Comparison of ENCODE assay signal across 25 cellular contexts in the genomic region with DNA sequence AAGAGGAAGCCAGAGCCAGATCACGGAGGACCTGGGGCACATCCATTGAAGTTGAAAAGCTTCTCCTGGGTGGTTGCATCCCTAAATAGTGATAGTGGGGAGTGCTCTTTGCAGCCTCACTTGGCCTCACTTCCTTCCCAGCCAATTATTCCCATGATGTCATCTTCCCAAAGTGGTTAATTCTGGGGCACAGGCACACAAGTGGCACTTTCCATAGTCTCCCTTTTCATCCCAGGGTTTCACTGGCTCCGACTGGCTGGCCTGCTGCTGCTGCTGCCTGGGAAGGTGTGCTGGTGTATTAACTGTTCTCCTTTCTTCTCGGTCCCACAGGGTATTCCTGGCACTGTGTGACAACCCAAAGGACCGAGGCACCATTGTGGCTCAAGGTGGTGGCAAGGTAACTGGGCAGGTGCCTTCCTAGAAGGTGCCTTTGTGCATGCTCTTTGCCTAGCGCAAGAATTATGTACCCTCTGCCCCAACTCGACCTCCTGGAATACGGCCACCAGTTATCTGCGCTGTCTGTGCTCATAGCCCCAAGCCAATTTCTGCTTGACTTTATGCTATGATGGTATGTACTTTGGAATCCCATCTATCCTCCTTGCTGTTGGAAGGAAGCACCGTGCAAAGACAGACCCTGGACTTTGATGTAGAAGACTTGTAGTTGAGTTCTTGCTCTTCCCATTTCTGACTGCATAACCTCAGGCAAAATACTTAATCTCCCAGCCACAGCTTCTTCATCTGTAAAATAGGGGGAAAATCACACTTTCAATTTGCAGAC. TPM values are rescaled to one million over a fixed set of nuclear protein-coding genes. Genes with fewer than 3 reads are reported as not detected.
A peak's percentile ranks its signal among the peaks of the same experiment; 100 is the strongest.
DNase-seq lines count a peak whose midpoint lies in the region; ATAC-seq and TF ChIP-seq lines count a peak whose summit lies in the region.
"Had no signal": no experiment of that assay in that cellular context is flagged by ENCODE, and none has a peak within 500 bp of the region (broad histone marks: within the 10 kb centered on the region; RNA-seq: fewer than 3 reads in every experiment).

No MANE protein-coding gene starts in this region.

- no peak for DNase-seq in activated CD4-positive, alpha-beta memory T cell treated with anti-CD3 and anti-CD28 coated beads, Interleukin-2, amount 10 ng/mL, durations not matched to agents 7 days and 5 days
- DNase-seq in activated CD4-positive, alpha-beta memory T cell treated with anti-CD3 and anti-CD28 coated beads for 36 hours = no peak
- no peak for DNase-seq in natural killer cell
- no peak for DNase-seq in natural killer cell treated with Interleukin-12 subunit alpha and Interleukin-12 subunit beta and Interleukin-15 and Interleukin-18, amount 100 ng/mL, for 72 hours (ENCODE audit: low spot score)
- peak; percentile 34 for DNase-seq in ecto neural progenitor cell (ENCODE audit: low spot score)
- peak; percentile 11 for DNase-seq in testis
- DNase-seq in NCI-H2196 (lab: John Stamatoyannopoulos, UW; ENCODE audit: unreplicated experiment) = no peak
- DNase-seq in stimulated activated naive B cell treated with anti-CD40 and anti-IgM and Interleukin-4, amounts not matched to agents 10 μg/mL and 1 μg/mL and 100 μg/mL, for 72 hours = no peak
- DNase-seq: 8988T, Calu3, EL, HCEC 1CT, MM.1S, NCI-H1092, NCI-H146, NCI-H2029 treated with DMSO at 0.1 percent for 48 hours, NCI-H2227 treated with DMSO at 0.1 percent for 48 hours, NCI-H524, NCI-H82, SHP77 treated with DMSO at 0.1 percent for 48 hours had no signal

- intact Hi-C loops in activated CD4-positive, alpha-beta memory T cell treated with anti-CD3 and anti-CD28 coated beads for 36 hours (cut with micrococcal nuclease) = loop anchor here (2.0 kb wide), 1 partner anchor 37 kb away; no protein-coding TSS in a partner anchor
- intact Hi-C loops in natural killer cell (cut with micrococcal nuclease) = loop anchor here (5.0 kb wide), 1 partner anchor 36 kb away; no protein-coding TSS in a partner anchor
- intact Hi-C loops in testis (cut with DNase I; ENCODE audit: low total_unique reads) = no loop called here

- no peak for TF ChIP-seq POLR2A in testis (IDR thresholded peaks at IDR 0.05)

- H3K27ac ChIP-seq in testis = no peak overlapping the region

- 79 to 92% methylated on average over 8 to 9 of the region's 9 CpGs for WGBS in testis, 2 donors

- H3K4me1 Mint-ChIP-seq in activated CD4-positive, alpha-beta memory T cell treated with anti-CD3 and anti-CD28 coated beads, Interleukin-2, amount 10 ng/mL, durations not matched to agents 7 days and 5 days = peaks cover 49% of the 10 kb centered on the region
- peaks cover 45% of the 10 kb centered on the region for H3K4me1 Mint-ChIP-seq in activated CD4-positive, alpha-beta memory T cell treated with anti-CD3 and anti-CD28 coated beads for 36 hours (ENCODE audit: low read depth)
- H3K4me1 Mint-ChIP-seq in natural killer cell = peaks cover 48 to 62% of the 10 kb centered on the region in 2 donors
- H3K4me1 Mint-ChIP-seq in natural killer cell treated with Interleukin-12 subunit alpha and Interleukin-12 subunit beta and Interleukin-15 and Interleukin-18, amount 100 ng/mL, for 72 hours (ENCODE audit: low read depth in 2 of 2) = peaks cover 43 to 49% of the 10 kb centered on the region in 2 donors
- H3K4me1 Mint-ChIP-seq in stimulated activated naive B cell treated with anti-CD40 and anti-IgM and Interleukin-4, amounts not matched to agents 10 μg/mL and 1 μg/mL and 100 μg/mL, for 72 hours = no peaks in the 10 kb centered on the region

- POLR2A ChIA-PET in activated CD4-positive, alpha-beta memory T cell treated with anti-CD3 and anti-CD28 coated beads, Interleukin-2, amount 10 ng/mL, durations not matched to agents 7 days and 5 days (lab: Charles Lee) = interaction anchor here (1.2 to 12.3 kb wide), 4 partner anchors 14 to 362 kb away, joined by 5 to 149 read pairs (median 38); a partner anchor contains a TSS
- POLR2A ChIA-PET in activated CD4-positive, alpha-beta memory T cell treated with anti-CD3 and anti-CD28 coated beads for 36 hours (lab: Charles Lee) = no interaction called here

- no peak overlapping the region for H3K4me3 ChIP-seq in testis
- H3K4me3 ChIP-seq: GM12878 had no signal

- peaks cover 7% of the 10 kb centered on the region for H3K9me3 Mint-ChIP-seq in activated CD4-positive, alpha-beta memory T cell treated with anti-CD3 and anti-CD28 coated beads, Interleukin-2, amount 10 ng/mL, durations not matched to agents 7 days and 5 days
- peaks cover 3% of the 10 kb centered on the region for H3K9me3 Mint-ChIP-seq in activated CD4-positive, alpha-beta memory T cell treated with anti-CD3 and anti-CD28 coated beads for 36 hours
- H3K9me3 Mint-ChIP-seq in natural killer cell = no peaks in the 10 kb centered on the region
- no peaks in the 10 kb centered on the region for H3K9me3 Mint-ChIP-seq in natural killer cell treated with Interleukin-12 subunit alpha and Interleukin-12 subunit beta and Interleukin-15 and Interleukin-18, amount 100 ng/mL, for 72 hours
- peaks cover 0 to 4% of the 10 kb centered on the region in 2 donors for H3K9me3 Mint-ChIP-seq in stimulated activated naive B cell treated with anti-CD40 and anti-IgM and Interleukin-4, amounts not matched to agents 10 μg/mL and 1 μg/mL and 100 μg/mL, for 72 hours

- TF ChIP-seq CTCF in natural killer cell (IDR thresholded peaks at IDR 0.05) (no peak), testis (IDR thresholded peaks at IDR 0.05) (no peak)

- no peaks in the 10 kb centered on the region for H3K9me3 ChIP-seq in testis

- no peak for ATAC-seq in natural killer cell
- ATAC-seq in natural killer cell treated with Interleukin-12 subunit alpha and Interleukin-12 subunit beta and Interleukin-15 and Interleukin-18, amount 100 ng/mL, for 72 hours = no peak
- ATAC-seq in stimulated activated naive B cell treated with anti-CD40 and anti-IgM and Interleukin-4, amounts not matched to agents 10 μg/mL and 1 μg/mL and 100 μg/mL, for 72 hours (replicated peaks) = no peak
- ATAC-seq: GM12878 had no signal

- H3K36me3 ChIP-seq in testis (ENCODE audit: low read depth, missing control alignments) = no peaks in the 10 kb centered on the region

- H3K27ac Mint-ChIP-seq in activated CD4-positive, alpha-beta memory T cell treated with anti-CD3 and anti-CD28 coated beads, Interleukin-2, amount 10 ng/mL, durations not matched to agents 7 days and 5 days = peak overlapping the region; percentile 21
- H3K27ac Mint-ChIP-seq in activated CD4-positive, alpha-beta memory T cell treated with anti-CD3 and anti-CD28 coated beads for 36 hours = no peak overlapping the region
- H3K27ac Mint-ChIP-seq in natural killer cell = peak overlapping the region; percentile 43 to 84
- H3K27ac Mint-ChIP-seq in natural killer cell treated with Interleukin-12 subunit alpha and Interleukin-12 subunit beta and Interleukin-15 and Interleukin-18, amount 100 ng/mL, for 72 hours = peak overlapping the region in 1 of 2 donors; percentile 27
- no peak overlapping the region for H3K27ac Mint-ChIP-seq in stimulated activated naive B cell treated with anti-CD40 and anti-IgM and Interleukin-4, amounts not matched to agents 10 μg/mL and 1 μg/mL and 100 μg/mL, for 72 hours

- H3K4me3 Mint-ChIP-seq in activated CD4-positive, alpha-beta memory T cell treated with anti-CD3 and anti-CD28 coated beads, Interleukin-2, amount 10 ng/mL, durations not matched to agents 7 days and 5 days = no peak overlapping the region
- H3K4me3 Mint-ChIP-seq in activated CD4-positive, alpha-beta memory T cell treated with anti-CD3 and anti-CD28 coated beads for 36 hours = no peak overlapping the region
- no peak overlapping the region for H3K4me3 Mint-ChIP-seq in natural killer cell
- H3K4me3 Mint-ChIP-seq in natural killer cell treated with Interleukin-12 subunit alpha and Interleukin-12 subunit beta and Interleukin-15 and Interleukin-18, amount 100 ng/mL, for 72 hours = no peak overlapping the region
- no peak overlapping the region for H3K4me3 Mint-ChIP-seq in stimulated activated naive B cell treated with anti-CD40 and anti-IgM and Interleukin-4, amounts not matched to agents 10 μg/mL and 1 μg/mL and 100 μg/mL, for 72 hours
- H3K4me3 Mint-ChIP-seq: CD14-positive monocyte had no signal

- CTCF ChIA-PET in activated CD4-positive, alpha-beta memory T cell treated with anti-CD3 and anti-CD28 coated beads, Interleukin-2, amount 10 ng/mL, durations not matched to agents 7 days and 5 days (lab: Charles Lee) = interaction anchor here (1.7 kb wide), 1 partner anchor 38 kb away, joined by 5 read pairs; no protein-coding TSS in a partner anchor
- CTCF ChIA-PET in activated CD4-positive, alpha-beta memory T cell treated with anti-CD3 and anti-CD28 coated beads for 36 hours (lab: Charles Lee) = interaction anchor here (0.7 to 1.5 kb wide), 2 partner anchors 10 to 136 kb away, joined by 3 to 4 read pairs; no protein-coding TSS in a partner anchor

- H3K27me3 Mint-ChIP-seq in activated CD4-positive, alpha-beta memory T cell treated with anti-CD3 and anti-CD28 coated beads, Interleukin-2, amount 10 ng/mL, durations not matched to agents 7 days and 5 days = no peaks in the 10 kb centered on the region
- no peaks in the 10 kb centered on the region for H3K27me3 Mint-ChIP-seq in activated CD4-positive, alpha-beta memory T cell treated with anti-CD3 and anti-CD28 coated beads for 36 hours
- H3K27me3 Mint-ChIP-seq in natural killer cell (ENCODE audit: low read depth in 2 of 2) = no peaks in the 10 kb centered on the region
- no peaks in the 10 kb centered on the region for H3K27me3 Mint-ChIP-seq in natural killer cell treated with Interleukin-12 subunit alpha and Interleukin-12 subunit beta and Interleukin-15 and Interleukin-18, amount 100 ng/mL, for 72 hours
- peaks cover 4 to 17% of the 10 kb centered on the region in 2 donors for H3K27me3 Mint-ChIP-seq in stimulated activated naive B cell treated with anti-CD40 and anti-IgM and Interleukin-4, amounts not matched to agents 10 μg/mL and 1 μg/mL and 100 μg/mL, for 72 hours

- no peaks in the 10 kb centered on the region for H3K4me1 ChIP-seq in testis

- H3K36me3 Mint-ChIP-seq in activated CD4-positive, alpha-beta memory T cell treated with anti-CD3 and anti-CD28 coated beads, Interleukin-2, amount 10 ng/mL, durations not matched to agents 7 days and 5 days (ENCODE audit: low read depth) = peaks cover 14% of the 10 kb centered on the region
- H3K36me3 Mint-ChIP-seq in activated CD4-positive, alpha-beta memory T cell treated with anti-CD3 and anti-CD28 coated beads for 36 hours = peaks cover 2% of the 10 kb centered on the region
- no peaks in the 10 kb centered on the region for H3K36me3 Mint-ChIP-seq in natural killer cell
- no peaks in the 10 kb centered on the region for H3K36me3 Mint-ChIP-seq in natural killer cell treated with Interleukin-12 subunit alpha and Interleukin-12 subunit beta and Interleukin-15 and Interleukin-18, amount 100 ng/mL, for 72 hours
- H3K36me3 Mint-ChIP-seq in stimulated activated naive B cell treated with anti-CD40 and anti-IgM and Interleukin-4, amounts not matched to agents 10 μg/mL and 1 μg/mL and 100 μg/mL, for 72 hours = no peaks in the 10 kb centered on the region
- H3K36me3 Mint-ChIP-seq: CD14-positive monocyte had no signal

- H3K27me3 ChIP-seq in testis = no peaks in the 10 kb centered on the region

RNA-seq across cellular contexts. Expression of a gene that starts 18.4 kb away (rescaled TPM):
- not detected for total RNA-seq in activated CD4-positive, alpha-beta memory T cell treated with anti-CD3 and anti-CD28 coated beads, Interleukin-2, amount 10 ng/mL, durations not matched to agents 7 days and 5 days
- not detected for total RNA-seq in activated CD4-positive, alpha-beta memory T cell treated with anti-CD3 and anti-CD28 coated beads for 36 hours
- total RNA-seq in natural killer cell (not detected), testis (1 to 10 TPM in 1 of 2 donors, under 1 TPM in 1; 0.99 to 4.1 TPM)
- not detected for total RNA-seq in natural killer cell treated with Interleukin-12 subunit alpha and Interleukin-12 subunit beta and Interleukin-15 and Interleukin-18, amount 100 ng/mL, for 72 hours
- 2.7 TPM for polyA plus RNA-seq in testis (ENCODE audit: insufficient read depth, low read depth, low replicate concordance)
- total RNA-seq: Calu3, GM12878, LHCN-M2, RPMI7951 had no signal
- polyA plus RNA-seq: AG04450, CD14-positive monocyte, GM12878 had no signal

RNA-seq across cellular contexts. Expression of a gene that starts 28.2 kb away (rescaled TPM):
- under 1 TPM; 0.18 to 0.25 TPM for total RNA-seq in activated CD4-positive, alpha-beta memory T cell treated with anti-CD3 and anti-CD28 coated beads, Interleukin-2, amount 10 ng/mL, durations not matched to agents 7 days and 5 days
- under 1 TPM; 0.05 to 0.07 TPM for total RNA-seq in activated CD4-positive, alpha-beta memory T cell treated with anti-CD3 and anti-CD28 coated beads for 36 hours
- total RNA-seq in natural killer cell (1 to 10 TPM in 2 of 3 donors, under 1 TPM in 1; 0.78 to 1.4 (median 1.2) TPM), testis (1 to 10 TPM in 1 of 2 donors, under 1 TPM in 1; 0.68 to 1.1 TPM)
- total RNA-seq in natural killer cell treated with Interleukin-12 subunit alpha and Interleukin-12 subunit beta and Interleukin-15 and Interleukin-18, amount 100 ng/mL, for 72 hours = under 1 TPM in 1 of 2 donors, not detected in 1; 0.14 TPM
- 2.2 TPM for polyA plus RNA-seq in testis (ENCODE audit: insufficient read depth, low read depth, low replicate concordance)
- total RNA-seq: Calu3, GM12878, RPMI7951 had no signal
- polyA plus RNA-seq: AG04450, CD14-positive monocyte had no signal

RNA-seq across cellular contexts. Expression of a gene that starts 33.7 kb away (rescaled TPM):
- 10 to 100 TPM; 13.4 to 14.0 TPM for total RNA-seq in activated CD4-positive, alpha-beta memory T cell treated with anti-CD3 and anti-CD28 coated beads, Interleukin-2, amount 10 ng/mL, durations not matched to agents 7 days and 5 days
- total RNA-seq in activated CD4-positive, alpha-beta memory T cell treated with anti-CD3 and anti-CD28 coated beads for 36 hours = 10 to 100 TPM; 29.9 to 31.4 TPM
- total RNA-seq in natural killer cell (1 to 10 TPM; 4.0 to 7.9 (median 6.1) TPM), testis (10 to 100 TPM; 14.6 to 15.4 TPM)
- total RNA-seq in natural killer cell treated with Interleukin-12 subunit alpha and Interleukin-12 subunit beta and Interleukin-15 and Interleukin-18, amount 100 ng/mL, for 72 hours = 10 to 100 TPM; 29.2 to 73.1 TPM
- polyA plus RNA-seq in testis (ENCODE audit: insufficient read depth, low read depth, low replicate concordance) = 12.8 TPM

RNA-seq across cellular contexts. Expression of a gene that starts 54.4 kb away (rescaled TPM):
- total RNA-seq in activated CD4-positive, alpha-beta memory T cell treated with anti-CD3 and anti-CD28 coated beads, Interleukin-2, amount 10 ng/mL, durations not matched to agents 7 days and 5 days = not detected
- total RNA-seq in activated CD4-positive, alpha-beta memory T cell treated with anti-CD3 and anti-CD28 coated beads for 36 hours = not detected
- total RNA-seq in natural killer cell (not detected), testis (100 to 1,000 TPM in 1 of 2 donors, 10 to 100 TPM in 1; 39.0 to 120 TPM)
- not detected for total RNA-seq in natural killer cell treated with Interleukin-12 subunit alpha and Interleukin-12 subunit beta and Interleukin-15 and Interleukin-18, amount 100 ng/mL, for 72 hours
- 138 TPM for polyA plus RNA-seq in testis (ENCODE audit: insufficient read depth, low read depth, low replicate concordance)
- total RNA-seq: Calu3, LHCN-M2, RPMI7951 had no signal
- polyA plus RNA-seq: AG04450, CD14-positive monocyte had no signal

RNA-seq across cellular contexts. Expression of a gene that starts 56.2 kb away (rescaled TPM):
- total RNA-seq in activated CD4-positive, alpha-beta memory T cell treated with anti-CD3 and anti-CD28 coated beads, Interleukin-2, amount 10 ng/mL, durations not matched to agents 7 days and 5 days = 10 to 100 TPM; 25.6 to 25.9 TPM
- total RNA-seq in activated CD4-positive, alpha-beta memory T cell treated with anti-CD3 and anti-CD28 coated beads for 36 hours = 10 to 100 TPM; 29.7 to 36.7 TPM
- total RNA-seq in natural killer cell (10 to 100 TPM; 15.4 to 27.0 (median 22.7) TPM), testis (10 to 100 TPM; 16.8 to 18.4 TPM)
- total RNA-seq in natural killer cell treated with Interleukin-12 subunit alpha and Interleukin-12 subunit beta and Interleukin-15 and Interleukin-18, amount 100 ng/mL, for 72 hours = 10 to 100 TPM; 27.8 to 68.3 TPM
- 24.3 TPM for polyA plus RNA-seq in testis (ENCODE audit: insufficient read depth, low read depth, low replicate concordance)

Comparison
In these comparisons a context has a peak if more than half of its experiments do, and no peak if none do; other contexts are left out.
1. H3K27ac Mint-ChIP-seq: peak in activated CD4-positive, alpha-beta memory T cell treated with anti-CD3 and anti-CD28 coated beads, Interleukin-2, amount 10 ng/mL, durations not matched to agents 7 days and 5 days (single experiment) and natural killer cell (2 of 2); none in activated CD4-positive, alpha-beta memory T cell treated with anti-CD3 and anti-CD28 coated beads for 36 hours (single experiment) and stimulated activated naive B cell treated with anti-CD40 and anti-IgM and Interleukin-4, amounts not matched to agents 10 μg/mL and 1 μg/mL and 100 μg/mL, for 72 hours (single experiment).
2. DNase-seq: peak in ecto neural progenitor cell (single experiment) and testis (single experiment); none in activated CD4-positive, alpha-beta memory T cell treated with anti-CD3 and anti-CD28 coated beads, Interleukin-2, amount 10 ng/mL, durations not matched to agents 7 days and 5 days (single experiment), activated CD4-positive, alpha-beta memory T cell treated with anti-CD3 and anti-CD28 coated beads for 36 hours (single experiment), natural killer cell (single experiment), natural killer cell treated with Interleukin-12 subunit alpha and Interleukin-12 subunit beta and Interleukin-15 and Interleukin-18, amount 100 ng/mL, for 72 hours (single experiment), NCI-H2196 (single experiment) and stimulated activated naive B cell treated with anti-CD40 and anti-IgM and Interleukin-4, amounts not matched to agents 10 μg/mL and 1 μg/mL and 100 μg/mL, for 72 hours (single experiment).